ENCODE assay signal across 14 cellular contexts in genomic region chr17:29570521-29570920, GRCh38. TPM values are rescaled to one million over a fixed set of nuclear protein-coding genes. Genes with fewer than 3 reads are reported as not detected.
DNase-seq lines count a peak whose midpoint lies in the region; ATAC-seq and TF ChIP-seq lines count a peak whose summit lies in the region.
"Had no signal": no experiment of that assay in that cellular context is flagged by ENCODE, and none has a peak within 500 bp of the region (broad histone marks: within the 10 kb centered on the region; RNA-seq: fewer than 3 reads in every experiment).

No MANE protein-coding gene starts in this region.

- ATAC-seq in GM21515 (IDR thresholded peaks at IDR 0.05; ENCODE audit: unreplicated experiment) (no peak), HG03175 (IDR thresholded peaks at IDR 0.05; ENCODE audit: unreplicated experiment) (no peak)

- DNase-seq in HFFc6 (no peak), colonic mucosa (peak; percentile 19), osteoblast (ENCODE audit: insufficient read length, low spot score, missing footprints) (peak; percentile 58), CD14-positive monocyte (ENCODE audit: low spot score) (no peak), HAP-1 (ENCODE audit: low spot score in 2 of 2) (no peak)
- DNase-seq: activated CD4-positive, alpha-beta T cell treated with anti-CD3 and anti-CD28 coated beads, Interleukin-2, amount 50 U/mL, for 48 hours; IMR-90; NCI-H1694 treated with DMSO at 0.1 percent for 48 hours; NCI-H774 had no signal

- H3K27ac ChIP-seq in BLaER1 (no peak overlapping the region), colonic mucosa (no peak overlapping the region), osteoblast (ENCODE audit: low read depth, low read length) (no peak overlapping the region)
- H3K27ac ChIP-seq: ascending aorta had no signal

- H4K20me1 ChIP-seq in BLaER1 (peaks cover 59% of the 10 kb centered on the region), osteoblast (ENCODE audit: insufficient read depth, low read length) (no peaks in the 10 kb centered on the region)

- H3K9me3 Mint-ChIP-seq in HFFc6 (no peaks in the 10 kb centered on the region), CD14-positive monocyte (no peaks in the 10 kb centered on the region)

- TF ChIP-seq CTCF in HFFc6 (IDR thresholded peaks at IDR 0.05) (no peak), colonic mucosa (IDR thresholded peaks at IDR 0.05) (no peak), osteoblast (IDR thresholded peaks at IDR 0.05; ENCODE audit: extremely low read depth, low read depth, low read length) (no peak), CD14-positive monocyte (IDR thresholded peaks at IDR 0.05) (no peak)

- H3K27me3 ChIP-seq in BLaER1 (no peaks in the 10 kb centered on the region), colonic mucosa (no peaks in the 10 kb centered on the region), osteoblast (ENCODE audit: insufficient read depth, low read length) (no peaks in the 10 kb centered on the region), HAP-1 (ENCODE audit: low read depth) (no peaks in the 10 kb centered on the region)
- H3K27me3 ChIP-seq: ascending aorta had no signal

- H3K4me1 ChIP-seq in BLaER1 (peaks cover 64% of the 10 kb centered on the region), colonic mucosa (peaks cover 4% of the 10 kb centered on the region), osteoblast (ENCODE audit: insufficient read depth, low read length) (peaks cover 25% of the 10 kb centered on the region), HAP-1 (peaks cover 1% of the 10 kb centered on the region)

- peaks cover 2% of the 10 kb centered on the region for H3K79me2 ChIP-seq in osteoblast (ENCODE audit: insufficient read depth, low read length)

- H3K36me3 ChIP-seq in BLaER1 (peaks cover 44% of the 10 kb centered on the region), colonic mucosa (no peaks in the 10 kb centered on the region), osteoblast (ENCODE audit: insufficient read depth, low read length) (peaks cover 28% of the 10 kb centered on the region), HAP-1 (replicated peaks) (peaks cover 28% of the 10 kb centered on the region)

- H3K9ac ChIP-seq in BLaER1 (no peak overlapping the region), colonic mucosa (ENCODE audit: low read depth in 2 of 2, low read length in 2 of 2) (no peak overlapping the region)

- intact Hi-C loops in colonic mucosa (cut with DNase I) (no loop called here), CD14-positive monocyte (cut with micrococcal nuclease) (no loop called here)

- H2AFZ ChIP-seq in osteoblast (ENCODE audit: low read length) = no peak overlapping the region

- peak overlapping the region; percentile 84 for H3K4me2 ChIP-seq in BLaER1
- no peak overlapping the region for H3K4me2 ChIP-seq in osteoblast (ENCODE audit: insufficient read depth, low read length)

- in situ Hi-C loops in HAP-1 (cut with MboI; ENCODE audit: low sequenced_read_pairs) = no loop called here

- H3K4me3 Mint-ChIP-seq in HFFc6 (no peak overlapping the region; the same call in 1 of the 2 replicates), CD14-positive monocyte (no peak overlapping the region)

- no peaks in the 10 kb centered on the region for H3K9me3 ChIP-seq in BLaER1
- no peaks in the 10 kb centered on the region for H3K9me3 ChIP-seq in colonic mucosa
- H3K9me3 ChIP-seq in osteoblast (ENCODE audit: low read depth, low read length) = no peaks in the 10 kb centered on the region
- H3K9me3 ChIP-seq in HAP-1 = no peaks in the 10 kb centered on the region
- H3K9me3 ChIP-seq: ascending aorta had no signal

- H3K27ac Mint-ChIP-seq in HFFc6 (peak overlapping the region; percentile 32; the same call in 1 of the 2 replicates), CD14-positive monocyte (peak overlapping the region in 1 of 7 donors; percentile 31)

- H3K36me3 Mint-ChIP-seq in HFFc6 (ENCODE audit: low read depth) = peaks cover 5% of the 10 kb centered on the region; the same call in 1 of the 2 replicates
- peaks cover 28 to 36% of the 10 kb centered on the region in 2 donors for H3K36me3 Mint-ChIP-seq in CD14-positive monocyte

- H3K4me3 ChIP-seq in BLaER1 = no peak overlapping the region
- H3K4me3 ChIP-seq in colonic mucosa = no peak overlapping the region
- H3K4me3 ChIP-seq in osteoblast (ENCODE audit: insufficient read depth, low read length) = no peak overlapping the region
- no peak overlapping the region for H3K4me3 ChIP-seq in HAP-1
- H3K4me3 ChIP-seq: lung had no signal

- peaks cover 22% of the 10 kb centered on the region for H3K4me1 Mint-ChIP-seq in HFFc6 (ENCODE audit: low read depth)
- peaks cover 25% of the 10 kb centered on the region for H3K4me1 Mint-ChIP-seq in CD14-positive monocyte

- H3K27me3 Mint-ChIP-seq in HFFc6 (ENCODE audit: insufficient read depth) (no peaks in the 10 kb centered on the region; the same call in 1 of the 2 replicates), CD14-positive monocyte (ENCODE audit: low read depth in 3 of 3) (peaks cover 0 to 7% (median 2%) of the 10 kb centered on the region in 3 donors)

RNA-seq across cellular contexts. Expression of gene TP53I13, which starts 2.0 kb away (rescaled TPM):
- total RNA-seq in HFFc6 (2021; fragmentation: NEBNext Ultra II Directional; extraction: Animal tissue kit (Norgen Biotek cat#: 25700)) = 10 to 100 TPM; 31.3 to 36.6 (median 35.3) TPM
- total RNA-seq in colonic mucosa (10 to 100 TPM; 41.2 to 91.2 TPM), osteoblast (57.2 and 57.5 TPM in 2 replicates)
- polyA plus RNA-seq in CD14-positive monocyte = 10 to 100 TPM in 1 of 2 donors, 1 to 10 TPM in 1; 9.4 to 14.4 TPM

RNA-seq across cellular contexts. Expression of gene ABHD15, which starts 3.7 kb away (rescaled TPM):
- total RNA-seq in HFFc6 (2021; fragmentation: NEBNext Ultra II Directional; extraction: Animal tissue kit (Norgen Biotek cat#: 25700)) = 1 to 10 TPM; 6.4 to 9.8 (median 7.0) TPM
- total RNA-seq in colonic mucosa (10 to 100 TPM; 17.2 to 20.7 TPM), osteoblast (8.8 and 9.4 TPM in 2 replicates)
- polyA plus RNA-seq in CD14-positive monocyte = 1 to 10 TPM; 3.1 to 3.6 TPM

RNA-seq across cellular contexts. Expression of gene GIT1, which starts 18.9 kb away (rescaled TPM):
- 10 to 100 TPM; 24.1 to 29.7 (median 28.7) TPM for total RNA-seq in HFFc6 (2021; fragmentation: NEBNext Ultra II Directional; extraction: Animal tissue kit (Norgen Biotek cat#: 25700))
- total RNA-seq in colonic mucosa (10 to 100 TPM; 32.8 to 54.9 TPM), osteoblast (31.8 and 34.4 TPM in 2 replicates)
- polyA plus RNA-seq in CD14-positive monocyte = 1 to 10 TPM; 3.1 to 4.4 TPM

RNA-seq across cellular contexts. Expression of gene ANKRD13B, which starts 22.4 kb away (rescaled TPM):
- 1 to 10 TPM; 1.9 to 4.3 (median 3.0) TPM for total RNA-seq in HFFc6 (2021; fragmentation: NEBNext Ultra II Directional; extraction: Animal tissue kit (Norgen Biotek cat#: 25700))
- total RNA-seq in colonic mucosa (10 to 100 TPM in 1 of 2 donors, 1 to 10 TPM in 1; 3.1 to 10.2 TPM), osteoblast (13.0 and 18.5 TPM in 2 replicates)
- not detected for polyA plus RNA-seq in CD14-positive monocyte

RNA-seq across cellular contexts. Expression of gene CORO6, which starts 52.2 kb away (rescaled TPM):
- total RNA-seq in HFFc6 (2021; fragmentation: NEBNext Ultra II Directional; extraction: Animal tissue kit (Norgen Biotek cat#: 25700)) = 1 to 10 TPM; 4.6 to 6.1 (median 5.4) TPM
- total RNA-seq in colonic mucosa = 1 to 10 TPM in 1 of 2 donors, under 1 TPM in 1; 0.62 to 2.5 TPM
- total RNA-seq in osteoblast = 12.7 and 20.3 TPM in 2 replicates
- polyA plus RNA-seq in CD14-positive monocyte = not detected

Comparison
In these comparisons a context has a peak if more than half of its experiments do, and no peak if none do; other contexts are left out.
1. DNase-seq: peak in colonic mucosa (single experiment) and osteoblast (single experiment); none in HFFc6 (single experiment), CD14-positive monocyte (single experiment) and HAP-1 (0 of 2).